8 cellular contexts compared by ENCODE assay signal in the genomic region with DNA sequence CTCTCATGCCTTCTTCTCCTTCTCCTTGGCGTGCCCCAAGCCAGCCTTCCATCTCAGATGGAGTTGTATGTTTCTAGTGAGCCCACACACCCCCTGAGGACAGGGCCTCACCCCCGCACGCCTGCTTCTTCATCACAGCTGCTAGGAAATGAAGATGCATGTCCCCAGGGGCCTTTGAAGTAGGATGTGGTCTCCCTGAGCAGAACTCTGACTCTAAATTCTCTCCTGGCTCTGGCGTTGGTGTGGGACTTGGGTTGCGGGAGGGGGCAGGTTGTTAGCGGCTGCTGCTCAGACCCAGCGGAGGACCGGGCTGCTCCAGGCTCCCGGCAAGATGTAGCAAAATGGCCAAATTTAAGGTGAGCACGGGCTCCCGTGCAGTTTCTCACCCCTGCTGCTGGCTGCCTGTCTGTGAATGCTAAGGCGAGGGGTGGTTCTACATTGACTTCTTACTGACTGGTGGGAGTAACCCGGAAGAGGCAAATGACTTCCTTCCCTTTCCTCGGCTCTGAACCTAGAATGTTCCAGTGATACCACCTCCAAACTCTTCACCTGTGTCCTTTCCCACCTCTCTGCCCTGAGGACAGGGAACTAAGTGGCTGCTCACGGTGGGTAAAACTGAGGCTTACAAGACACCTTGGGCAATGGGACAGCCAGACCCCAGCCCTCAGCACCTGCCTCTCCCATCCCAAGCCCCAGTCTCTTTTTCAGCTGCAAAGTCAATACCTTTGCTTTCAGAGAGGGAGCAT.
DNase-seq lines count a peak whose midpoint lies in the region; ATAC-seq and TF ChIP-seq lines count a peak whose summit lies in the region.

No MANE protein-coding gene starts in this region.

- ATAC-seq in GM19452 (IDR thresholded peaks at IDR 0.05; ENCODE audit: unreplicated experiment): peak; percentile 86
- ATAC-seq in HG03097 (IDR thresholded peaks at IDR 0.05; ENCODE audit: low FRiP score, unreplicated experiment): no peak

- TF ChIP-seq CTCF in choroid plexus epithelial cell (conservative IDR thresholded peaks at IDR 0.05; ENCODE audit: low read depth, low read length): no peak

- no peak overlapping the region for H3K4me3 ChIP-seq in choroid plexus epithelial cell (ENCODE audit: low read depth, low read length)

- DNase-seq in NCI-H524 (lab: John Stamatoyannopoulos, UW): peak; percentile 61 to 72
- peak; percentile 48 for DNase-seq in choroid plexus epithelial cell (ENCODE audit: low read depth)
- DNase-seq in stimulated activated CD4-positive, alpha-beta T cell treated with anti-CD3 and anti-CD28 coated beads, Interleukin-15, amount 100 ng/mL, for 24 hours: peak; percentile 53
- no peak for DNase-seq in hippocampal formation (lab: John Stamatoyannopoulos, UW)
- DNase-seq in NCI-H2227 (lab: John Stamatoyannopoulos, UW; ENCODE audit: unreplicated experiment): no peak
- DNase-seq in Ammon's horn (ENCODE audit: low spot score): no peak

Comparison
In these comparisons a context has a peak if more than half of its experiments do, and no peak if none do; other contexts are left out.
1. DNase-seq: peak in NCI-H524 (2 of 2), choroid plexus epithelial cell (single experiment) and stimulated activated CD4-positive, alpha-beta T cell treated with anti-CD3 and anti-CD28 coated beads, Interleukin-15, amount 100 ng/mL, for 24 hours (single experiment); none in hippocampal formation (0 of 2), NCI-H2227 (single experiment) and Ammon's horn (single experiment).